21 cellular contexts compared by ENCODE assay signal in the genomic region with DNA sequence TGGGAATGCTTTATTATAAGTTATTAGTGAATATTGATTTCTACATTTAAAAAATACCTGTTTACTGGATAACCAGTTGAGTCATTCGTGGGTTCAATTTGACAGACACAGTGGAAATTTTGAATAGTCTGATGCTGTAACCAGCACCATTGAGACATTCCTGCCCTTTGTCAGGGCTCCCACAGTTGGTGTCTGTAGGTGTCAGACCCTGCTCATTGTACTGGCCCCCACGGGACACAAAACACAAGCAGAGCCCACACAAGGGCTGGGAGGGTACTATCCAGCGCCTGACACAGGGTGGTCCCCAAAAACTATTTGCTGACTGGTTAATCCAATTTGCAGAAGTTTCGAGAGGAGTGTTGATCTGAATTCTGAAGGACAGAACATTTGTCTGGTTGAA.
"Had no signal": no experiment of that assay in that cellular context is flagged by ENCODE, and none has a peak within 500 bp of the region (broad histone marks: within the 10 kb centered on the region; RNA-seq: fewer than 3 reads in every experiment).

No MANE protein-coding gene starts in this region.

- H3K27me3 Mint-ChIP-seq: activated naive CD8-positive, alpha-beta T cell treated with anti-CD3 and anti-CD28 coated beads, Interleukin-2, amount 10 ng/mL, durations not matched to agents 7 days and 5 days had no signal

- H3K4me3 ChIP-seq: cardiac muscle cell, left ventricle myocardium inferior, pancreas, psoas muscle, transverse colon had no signal

- H3K9me3 ChIP-seq: left ventricle myocardium inferior, neutrophil, pancreas, psoas muscle, transverse colon had no signal

- H3K9me3 Mint-ChIP-seq: activated naive CD8-positive, alpha-beta T cell treated with anti-CD3 and anti-CD28 coated beads, Interleukin-2, amount 10 ng/mL, durations not matched to agents 7 days and 5 days; activated T-helper 2 cell treated with anti-CD3 and anti-CD28 coated beads, Interferon-gamma antibody, Interleukin-2, Interleukin-4, amounts not matched to agents 10 μg/mL and 5 μg/mL and 100 μg/mL, durations not matched to agents 14 hours and 24 hours and 36 hours; mesothelial cell of epicardium; naive thymus-derived CD8-positive, alpha-beta T cell had no signal

- H3K36me3 Mint-ChIP-seq: activated naive CD8-positive, alpha-beta T cell treated with anti-CD3 and anti-CD28 coated beads, Interleukin-2, amount 10 ng/mL, durations not matched to agents 7 days and 5 days had no signal

- H3K4me3 Mint-ChIP-seq: activated naive CD8-positive, alpha-beta T cell treated with anti-CD3 and anti-CD28 coated beads, Interleukin-2, amount 10 ng/mL, durations not matched to agents 7 days and 5 days; activated T-cell treated with anti-CD3 and anti-CD28 coated beads, Interleukin-2, amount 50 U/mL, for 4 hours; mesothelial cell of epicardium; naive thymus-derived CD8-positive, alpha-beta T cell; WTC11 had no signal

- DNase-seq: activated CD4-positive, alpha-beta T cell treated with anti-CD3 and anti-CD28 coated beads, Interleukin-2, amount 50 U/mL, for 48 hours; activated CD8-positive, alpha-beta memory T cell treated with anti-CD3 and anti-CD28 coated beads, Interleukin-2, amount 50 U/mL, for 48 hours; activated naive CD4-positive, alpha-beta T cell treated with Interleukin-2 at 50 U/mL for 16 hours; activated naive CD8-positive, alpha-beta T cell treated with anti-CD3 and anti-CD28 coated beads, Interleukin-2, amount 10 ng/mL, durations not matched to agents 7 days and 5 days; activated T-cell treated with anti-CD3 and anti-CD28 coated beads, Interleukin-2, amount 50 U/mL, for 4 hours; cortex of kidney; left ventricle myocardium inferior; naive thymus-derived CD8-positive, alpha-beta T cell; pancreas; psoas muscle; right cardiac atrium; stimulated activated CD4-positive, alpha-beta T cell treated with anti-CD3 and anti-CD28 coated beads, Interleukin-4, amount 100 ng/mL, for 4 hours; T-helper 9 cell; transverse colon had no signal

- H3K36me3 ChIP-seq: cardiac muscle cell, left ventricle myocardium inferior, neutrophil, pancreas, transverse colon had no signal

- H3K27me3 ChIP-seq: cardiac muscle cell, neutrophil, pancreas, transverse colon had no signal

- ATAC-seq: activated T-cell treated with anti-CD3 and anti-CD28 coated beads, Interleukin-2, amount 50 U/mL, for 4 hours; naive thymus-derived CD8-positive, alpha-beta T cell; pancreas; right cardiac atrium; WTC11 had no signal

- H3K27ac Mint-ChIP-seq: activated naive CD8-positive, alpha-beta T cell treated with anti-CD3 and anti-CD28 coated beads, Interleukin-2, amount 10 ng/mL, durations not matched to agents 7 days and 5 days; activated T-helper 2 cell treated with anti-CD3 and anti-CD28 coated beads, Interferon-gamma antibody, Interleukin-2, Interleukin-4, amounts not matched to agents 10 μg/mL and 5 μg/mL and 100 μg/mL, durations not matched to agents 14 hours and 24 hours and 36 hours; mesothelial cell of epicardium; WTC11 had no signal

- H3K27ac ChIP-seq: cardiac muscle cell, epithelial cell of prostate, left ventricle myocardium inferior, pancreas, transverse colon had no signal

- H3K4me1 Mint-ChIP-seq: activated naive CD8-positive, alpha-beta T cell treated with anti-CD3 and anti-CD28 coated beads, Interleukin-2, amount 10 ng/mL, durations not matched to agents 7 days and 5 days had no signal

- FAIRE-seq: pancreas, urothelium cell line had no signal
